ENCODE assay signal across 1 cellular context in genomic region chr9:125146247-125146646, GRCh38.
TF ChIP-seq lines count a peak whose summit lies in the region.

No MANE protein-coding gene starts in this region.

TF ChIP-seq in HEK293, 187 proteins besides CTCF, POLR2A, EP300 and RAD21 (continued from another document):
- TF ChIP-seq PRDM6 (tag by site-specific recombination; IDR thresholded peaks at IDR 0.05) (peak; percentile 80), INSM2 (tag by site-specific recombination; IDR thresholded peaks at IDR 0.05) (0 out of 2 replicates have a peak, but pooled peaks have one; percentile 61), ZNF692 (tag by site-specific recombination; IDR thresholded peaks at IDR 0.05) (0 out of 2 replicates have a peak, but pooled peaks have one; percentile 49), ZXDB (tag by site-specific recombination; IDR thresholded peaks at IDR 0.05) (0 out of 2 replicates have a peak, but pooled peaks have one; percentile 24), ZBTB20 (tag by site-specific recombination; IDR thresholded peaks at IDR 0.05) (peak; percentile 58; the same call in 1 of the 2 replicates), ZBTB17 (tag by site-specific recombination; IDR thresholded peaks at IDR 0.05) (peak; percentile 40; the same call in 1 of the 2 replicates), ZNF629 (tag by site-specific recombination; IDR thresholded peaks at IDR 0.05) (peak; percentile 96), ATF2 (tag by site-specific recombination; IDR thresholded peaks at IDR 0.05; ENCODE audit: low read depth) (peak; percentile 54), ZBTB44 (tag by site-specific recombination; IDR thresholded peaks at IDR 0.05) (0 out of 2 replicates have a peak, but pooled peaks have one; percentile 24), ZNF362 (tag by site-specific recombination; IDR thresholded peaks at IDR 0.05) (0 out of 2 replicates have a peak, but pooled peaks have one; percentile 14), IKZF3 (tag by site-specific recombination; IDR thresholded peaks at IDR 0.05) (0 out of 2 replicates have a peak, but pooled peaks have one; percentile 9), WT1 (tag by site-specific recombination; IDR thresholded peaks at IDR 0.05) (peak; percentile 38; the same call in 1 of the 2 replicates)
